Comparison of ENCODE assay signal across 8 cellular contexts in genomic region chr6:128600397-128600951, GRCh38.
DNase-seq lines count a peak whose midpoint lies in the region; ATAC-seq lines count a peak whose summit lies in the region.

No MANE protein-coding gene starts in this region.

- no peaks in the 10 kb centered on the region for H3K36me3 ChIP-seq in neuronal stem cell (replicated peaks in 1 of 2; ENCODE audit: control insufficient read depth in 2 of 2, insufficient read depth in 2 of 2, low read length in 2 of 2)

- no peak overlapping the region for H2BK15ac ChIP-seq in neuronal stem cell (ENCODE audit: low read length)

- peaks cover 0 to 2% (median 0%) of the 10 kb centered on the region in 3 experiments for H3K27me3 ChIP-seq in neuronal stem cell (ENCODE audit: control insufficient read depth in 3 of 3, insufficient read depth in 3 of 3, low read depth in 1 of 3, low read length in 3 of 3)

- no peak overlapping the region for H4K8ac ChIP-seq in neuronal stem cell (ENCODE audit: low read depth, low read length)

- DNase-seq in AG08396 (ENCODE audit: low spot score) (peak; percentile 82), UCSD-AML1 (lab: John Stamatoyannopoulos, UW; ENCODE audit: unreplicated experiment) (peak; percentile 34), neuronal stem cell (ENCODE audit: low spot score) (peak; percentile 6)
- DNase-seq in activated naive CD4-positive, alpha-beta T cell treated with anti-CD3 and anti-CD28 coated beads, Interleukin-2, amount 10 ng/mL, durations not matched to agents 7 days and 5 days, result no peak
- DNase-seq in activated CD4-positive, alpha-beta T cell treated with anti-CD3 and anti-CD28 coated beads, Interleukin-2, amount 10 ng/mL, durations not matched to agents 7 days and 5 days, result no peak

- no peak overlapping the region for H2BK5ac ChIP-seq in neuronal stem cell (ENCODE audit: low read length)

- peaks cover 2 to 22% of the 10 kb centered on the region in 2 donors for H3K4me1 ChIP-seq in neuronal stem cell (ENCODE audit: control insufficient read depth in 2 of 2, insufficient read depth in 1 of 2, low read depth in 1 of 2, low read length in 2 of 2)

- CTCF ChIA-PET in activated naive CD4-positive, alpha-beta T cell treated with anti-CD3 and anti-CD28 coated beads, Interleukin-2, amount 10 ng/mL, durations not matched to agents 7 days and 5 days (lab: Charles Lee), result interaction anchor here (0.6 kb wide), 1 partner anchor 14 kb away, joined by 3 read pairs; no protein-coding TSS in a partner anchor
- CTCF ChIA-PET in activated CD4-positive, alpha-beta T cell treated with anti-CD3 and anti-CD28 coated beads, Interleukin-2, amount 10 ng/mL, durations not matched to agents 7 days and 5 days (lab: Charles Lee), result interaction anchor here (0.7 kb wide), 1 partner anchor 107 kb away, joined by 3 read pairs; no protein-coding TSS in a partner anchor

- peaks cover 3% of the 10 kb centered on the region for H3K4me1 Mint-ChIP-seq in activated naive CD4-positive, alpha-beta T cell treated with anti-CD3 and anti-CD28 coated beads, Interleukin-2, amount 10 ng/mL, durations not matched to agents 7 days and 5 days
- H3K4me1 Mint-ChIP-seq in activated CD4-positive, alpha-beta T cell treated with anti-CD3 and anti-CD28 coated beads, Interleukin-2, amount 10 ng/mL, durations not matched to agents 7 days and 5 days, result peaks cover 9% of the 10 kb centered on the region

- H3K79me1 ChIP-seq in neuronal stem cell (ENCODE audit: low read depth, low read length), result no peaks in the 10 kb centered on the region

- no CpG with 5 or more reads among the region's 4 CpGs for WGBS in neuronal stem cell (ENCODE audit: extremely low coverage in 2 of 2, insufficient read length in 2 of 2, insufficient replicate concordance in 1 of 2), 2 donors

- H3K27ac Mint-ChIP-seq in activated naive CD4-positive, alpha-beta T cell treated with anti-CD3 and anti-CD28 coated beads, Interleukin-2, amount 10 ng/mL, durations not matched to agents 7 days and 5 days, result no peak overlapping the region
- no peak overlapping the region for H3K27ac Mint-ChIP-seq in activated CD4-positive, alpha-beta T cell treated with anti-CD3 and anti-CD28 coated beads, Interleukin-2, amount 10 ng/mL, durations not matched to agents 7 days and 5 days

- no peaks in the 10 kb centered on the region for H3K9me3 Mint-ChIP-seq in activated naive CD4-positive, alpha-beta T cell treated with anti-CD3 and anti-CD28 coated beads, Interleukin-2, amount 10 ng/mL, durations not matched to agents 7 days and 5 days
- peaks cover 3% of the 10 kb centered on the region for H3K9me3 Mint-ChIP-seq in activated CD4-positive, alpha-beta T cell treated with anti-CD3 and anti-CD28 coated beads, Interleukin-2, amount 10 ng/mL, durations not matched to agents 7 days and 5 days

- no peak overlapping the region for H2AK5ac ChIP-seq in neuronal stem cell (ENCODE audit: low read depth, low read length)

- no peak overlapping the region for H2BK120ac ChIP-seq in neuronal stem cell (ENCODE audit: low read depth, low read length)

- POLR2A ChIA-PET in activated CD4-positive, alpha-beta T cell treated with anti-CD3 and anti-CD28 coated beads, Interleukin-2, amount 10 ng/mL, durations not matched to agents 7 days and 5 days (lab: Charles Lee), result no interaction called here

- H3K18ac ChIP-seq in neuronal stem cell (ENCODE audit: low read length), result no peak overlapping the region

- no peaks in the 10 kb centered on the region for H3K27me3 Mint-ChIP-seq in activated naive CD4-positive, alpha-beta T cell treated with anti-CD3 and anti-CD28 coated beads, Interleukin-2, amount 10 ng/mL, durations not matched to agents 7 days and 5 days
- H3K27me3 Mint-ChIP-seq in activated CD4-positive, alpha-beta T cell treated with anti-CD3 and anti-CD28 coated beads, Interleukin-2, amount 10 ng/mL, durations not matched to agents 7 days and 5 days, result peaks cover 7% of the 10 kb centered on the region

- no peak overlapping the region for H2BK12ac ChIP-seq in neuronal stem cell (ENCODE audit: low read length)

- ATAC-seq in GM19351 (IDR thresholded peaks at IDR 0.05; ENCODE audit: unreplicated experiment) (peak; percentile 66), HG03558 (IDR thresholded peaks at IDR 0.05; ENCODE audit: extremely low read depth, unreplicated experiment) (peak; percentile 44), HG02759 (IDR thresholded peaks at IDR 0.05; ENCODE audit: unreplicated experiment) (no peak)

- H3K9ac ChIP-seq in neuronal stem cell (ENCODE audit: low read depth, low read length, poor library complexity), result no peak overlapping the region

- H2AFZ ChIP-seq in neuronal stem cell (ENCODE audit: low read length), result peak overlapping the region; percentile 60

- no peak overlapping the region for H3K14ac ChIP-seq in neuronal stem cell (ENCODE audit: low read length)

- H3K27ac ChIP-seq in neuronal stem cell (replicated peaks; ENCODE audit: low read length), result no peak overlapping the region

- no peak overlapping the region for H3K23ac ChIP-seq in neuronal stem cell (ENCODE audit: low read depth, low read length, poor library complexity)

- no peak overlapping the region for H3K4me2 ChIP-seq in neuronal stem cell (ENCODE audit: insufficient read depth, low read length, poor library complexity, severe bottlenecking)

- H3K36me3 Mint-ChIP-seq in activated naive CD4-positive, alpha-beta T cell treated with anti-CD3 and anti-CD28 coated beads, Interleukin-2, amount 10 ng/mL, durations not matched to agents 7 days and 5 days, result no peaks in the 10 kb centered on the region
- no peaks in the 10 kb centered on the region for H3K36me3 Mint-ChIP-seq in activated CD4-positive, alpha-beta T cell treated with anti-CD3 and anti-CD28 coated beads, Interleukin-2, amount 10 ng/mL, durations not matched to agents 7 days and 5 days (ENCODE audit: low read depth)

- H3K9me3 ChIP-seq in neuronal stem cell (replicated peaks in 1 of 2; ENCODE audit: control insufficient read depth in 2 of 2, insufficient read depth in 1 of 2, low read depth in 1 of 2, low read length in 2 of 2), result no peaks in the 10 kb centered on the region

- H4K91ac ChIP-seq in neuronal stem cell (ENCODE audit: low read depth, low read length, poor library complexity), result no peak overlapping the region

- H3K4me3 ChIP-seq in neuronal stem cell (ENCODE audit: low read length in 2 of 2), result no peak overlapping the region

- H3K4me3 Mint-ChIP-seq in activated naive CD4-positive, alpha-beta T cell treated with anti-CD3 and anti-CD28 coated beads, Interleukin-2, amount 10 ng/mL, durations not matched to agents 7 days and 5 days, result no peak overlapping the region
- H3K4me3 Mint-ChIP-seq in activated CD4-positive, alpha-beta T cell treated with anti-CD3 and anti-CD28 coated beads, Interleukin-2, amount 10 ng/mL, durations not matched to agents 7 days and 5 days, result no peak overlapping the region

- H3K4ac ChIP-seq in neuronal stem cell (ENCODE audit: low read length), result no peak overlapping the region

Comparison
In these comparisons a context has a peak if more than half of its experiments do, and no peak if none do; other contexts are left out.
1. DNase-seq: peak in AG08396 (single experiment), UCSD-AML1 (single experiment) and neuronal stem cell (single experiment); none in activated naive CD4-positive, alpha-beta T cell treated with anti-CD3 and anti-CD28 coated beads, Interleukin-2, amount 10 ng/mL, durations not matched to agents 7 days and 5 days (single experiment) and activated CD4-positive, alpha-beta T cell treated with anti-CD3 and anti-CD28 coated beads, Interleukin-2, amount 10 ng/mL, durations not matched to agents 7 days and 5 days (single experiment).